9 cellular contexts compared by ENCODE assay signal in genomic region chr7:99375070-99375807, GRCh38. TPM values are rescaled to one million over a fixed set of nuclear protein-coding genes. Genes with fewer than 3 reads are reported as not detected.
A peak's percentile ranks its signal among the peaks of the same experiment; 100 is the strongest.
DNase-seq lines count a peak whose midpoint lies in the region; ATAC-seq, FAIRE-seq and TF ChIP-seq lines count a peak whose summit lies in the region.
"Had no signal": no experiment of that assay in that cellular context is flagged by ENCODE, and none has a peak within 500 bp of the region (broad histone marks: within the 10 kb centered on the region; RNA-seq: fewer than 3 reads in every experiment).

No MANE protein-coding gene starts in this region.

- ATAC-seq in GM21360 (IDR thresholded peaks at IDR 0.05; ENCODE audit: unreplicated experiment): peak; percentile 36
- ATAC-seq in left cardiac atrium: peak; percentile 76 to 79

- 4 to 49% (median 16%) methylated on average over 4 to 58 of the region's 58 CpGs for WGBS in adrenal gland, 4 donors

- H3K27me3 ChIP-seq in HUES6 (ENCODE audit: control insufficient read depth, insufficient read depth, low read length) (no peaks in the 10 kb centered on the region), adrenal gland (no peaks in the 10 kb centered on the region)

- H3K36me3 ChIP-seq in HUES6 (ENCODE audit: control insufficient read depth, insufficient read depth, low read length): peaks cover 14% of the 10 kb centered on the region
- H3K36me3 ChIP-seq in adrenal gland (replicated peaks in 1 of 2): no peaks in the 10 kb centered on the region

- peak overlapping the region; percentile 18; the same call in 1 of the 2 replicates for H3K27ac ChIP-seq in HUES6 (ENCODE audit: low read depth, low read length)
- H3K27ac ChIP-seq in adrenal gland: peak overlapping the region; percentile 39 to 92 (median 73)

- H3K4me1 ChIP-seq in HUES6 (ENCODE audit: control insufficient read depth, insufficient read depth, low read length) (peaks cover 18% of the 10 kb centered on the region; the same call in 1 of the 2 replicates), adrenal gland (replicated peaks in 1 of 2) (peaks cover under 1 to 28% of the 10 kb centered on the region in 2 donors)

- H3K4me3 ChIP-seq in HUES6 (ENCODE audit: low read depth, low read length) (peak overlapping the region; percentile 97), adrenal gland (peak overlapping the region; percentile 13 to 84 (median 58))

- H3K9ac ChIP-seq in HUES6 (ENCODE audit: low read length): peak overlapping the region; percentile 48

- TF ChIP-seq CTCF in D721Med (IDR thresholded peaks at IDR 0.05; ENCODE audit: insufficient read depth, missing control alignments): no peak
- no peak for TF ChIP-seq CTCF in adrenal gland (IDR thresholded peaks at IDR 0.05)

- peak in 1 of 2 donors; percentile 19 for TF ChIP-seq POLR2A in adrenal gland (IDR thresholded peaks at IDR 0.05)

- DNase-seq in D721Med (ENCODE audit: insufficient read length, low spot score): peak; percentile 73
- peak; percentile 36 to 59 for DNase-seq in SW 1271 (lab: John Stamatoyannopoulos, UW)
- DNase-seq in adrenal gland: peak; percentile 70 to 79 (median 75)
- DNase-seq in left cardiac atrium: peak; percentile 85
- DNase-seq in posterior cingulate gyrus: peak in 9 of 10 donors; percentile 24 to 94 (median 54)
- no peak for DNase-seq in NCI-H187 treated with DMSO at 0.1 percent for 48 hours (lab: John Stamatoyannopoulos, UW)

- no peak for FAIRE-seq in D721Med (lab: Jason Lieb, UNC)
- FAIRE-seq: islet of Langerhans had no signal

- H3K9me3 ChIP-seq in HUES6 (ENCODE audit: control insufficient read depth, insufficient read depth, low read depth, low read length): no peaks in the 10 kb centered on the region
- H3K9me3 ChIP-seq in adrenal gland (replicated peaks in 1 of 3): no peaks in the 10 kb centered on the region

- intact Hi-C loops in adrenal gland (cut with DNase I): no loop called here
- intact Hi-C loops in left cardiac atrium (cut with DNase I): no loop called here
- intact Hi-C loops in posterior cingulate gyrus (cut with DNase I): no loop called here

RNA-seq across cellular contexts. Expression of gene ARPC1B, which starts 0.7 kb away (rescaled TPM):
- total RNA-seq in adrenal gland (100 to 1,000 TPM in 5 of 8 donors, 10 to 100 TPM in 3; 74.3 to 353 (median 117) TPM), left cardiac atrium (10 to 100 TPM; 71.7 to 88.0 TPM)
- 10 to 100 TPM; 57.2 to 97.9 (median 90.7) TPM for polyA plus RNA-seq in adrenal gland

RNA-seq across cellular contexts. Expression of gene PDAP1, which starts 33.2 kb away (rescaled TPM):
- total RNA-seq in adrenal gland (100 to 1,000 TPM in 1 of 8 donors, 10 to 100 TPM in 7; 43.6 to 126 (median 87.2) TPM), left cardiac atrium (10 to 100 TPM; 76.0 to 96.8 TPM)
- 100 to 1,000 TPM in 1 of 3 donors, 10 to 100 TPM in 2; 87.8 to 187 (median 95.8) TPM for polyA plus RNA-seq in adrenal gland

RNA-seq across cellular contexts. Expression of gene BUD31, which starts 33.5 kb away (rescaled TPM):
- total RNA-seq in adrenal gland (100 to 1,000 TPM in 1 of 8 donors, 10 to 100 TPM in 7; 59.0 to 101 (median 76.7) TPM), left cardiac atrium (10 to 100 TPM; 44.9 to 51.7 TPM)
- polyA plus RNA-seq in adrenal gland: 100 to 1,000 TPM; 141 to 287 (median 208) TPM

RNA-seq across cellular contexts. Expression of gene ARPC1A, which starts 49.5 kb away (rescaled TPM):
- total RNA-seq in adrenal gland: 100 to 1,000 TPM; 118 to 156 (median 133) TPM
- polyA plus RNA-seq in adrenal gland: 100 to 1,000 TPM; 161 to 214 (median 199) TPM
- 100 to 1,000 TPM in 1 of 2 donors, 10 to 100 TPM in 1; 98.8 to 112 TPM for total RNA-seq in left cardiac atrium
